11 cellular contexts compared by ENCODE assay signal in the genomic region with DNA sequence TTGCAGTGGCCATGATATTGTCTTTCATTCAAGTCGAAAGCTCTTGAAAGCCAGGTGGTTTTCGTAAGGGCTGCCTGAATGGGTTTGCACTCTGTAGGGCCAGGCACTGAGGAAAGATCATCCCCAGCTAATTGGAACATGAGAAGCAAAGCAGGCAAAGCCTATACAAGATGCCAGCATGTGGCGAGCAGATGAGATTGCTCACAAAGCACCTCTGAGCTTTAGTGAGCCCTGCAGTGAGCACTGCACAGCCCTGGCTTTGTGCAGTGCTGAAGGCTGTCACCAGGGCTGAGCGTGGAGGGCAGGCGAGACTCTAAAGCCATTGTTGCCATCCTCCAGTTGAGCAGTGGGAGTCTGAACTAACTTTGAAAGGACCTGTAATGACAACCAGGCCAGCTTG. TPM values are rescaled to one million over a fixed set of nuclear protein-coding genes. Genes with fewer than 3 reads are reported as not detected.
DNase-seq lines count a peak whose midpoint lies in the region; ATAC-seq, FAIRE-seq and TF ChIP-seq lines count a peak whose summit lies in the region.
"Had no signal": no experiment of that assay in that cellular context is flagged by ENCODE, and none has a peak within 500 bp of the region (broad histone marks: within the 10 kb centered on the region; RNA-seq: fewer than 3 reads in every experiment).

No MANE protein-coding gene starts in this region.

- CTCF ChIA-PET in activated CD8-positive, alpha-beta T cell treated with anti-CD3 and anti-CD28 coated beads for 36 hours (lab: Charles Lee) = interaction anchor here (0.6 to 2.5 kb wide), 11 partner anchors 10 to 529 kb away, joined by 3 to 12 read pairs (median 4); no protein-coding TSS in a partner anchor

- no peaks in the 10 kb centered on the region for H3K4me1 ChIP-seq in colonic mucosa

- no peak overlapping the region for H3K4me3 Mint-ChIP-seq in activated CD8-positive, alpha-beta T cell treated with anti-CD3 and anti-CD28 coated beads for 36 hours
- H3K4me3 Mint-ChIP-seq in nephron = no peak overlapping the region
- H3K4me3 Mint-ChIP-seq: T-helper 2 cell treated with Interferon-gamma antibody and Interleukin-4, amounts not matched to agents 5 μg/mL and 100 μg/mL, for 36 hours had no signal

- peak overlapping the region; percentile 83 for H3K27ac Mint-ChIP-seq in activated CD8-positive, alpha-beta T cell treated with anti-CD3 and anti-CD28 coated beads for 36 hours
- H3K27ac Mint-ChIP-seq in nephron = peak overlapping the region in 2 of 3 experiments; percentile 46 to 78
- H3K27ac Mint-ChIP-seq: T-helper 2 cell treated with Interferon-gamma antibody and Interleukin-4, amounts not matched to agents 5 μg/mL and 100 μg/mL, for 36 hours had no signal

- peaks cover 42% of the 10 kb centered on the region for H3K4me1 Mint-ChIP-seq in activated CD8-positive, alpha-beta T cell treated with anti-CD3 and anti-CD28 coated beads for 36 hours (ENCODE audit: low read depth)
- H3K4me1 Mint-ChIP-seq in nephron = peaks cover 35% of the 10 kb centered on the region

- no peaks in the 10 kb centered on the region for H3K36me3 ChIP-seq in colonic mucosa
- H3K36me3 ChIP-seq: sigmoid colon, thyroid gland had no signal

- no peak for TF ChIP-seq POLR2A in GM12891 (IDR thresholded peaks at IDR 0.05; ENCODE audit: low read depth, low read length)

- POLR2A ChIA-PET in activated CD8-positive, alpha-beta T cell treated with anti-CD3 and anti-CD28 coated beads for 36 hours (lab: Charles Lee) = interaction anchor here (0.7 to 2.9 kb wide), 5 partner anchors 13 to 127 kb away, joined by 3 to 8 read pairs (median 5); no protein-coding TSS in a partner anchor

- peaks cover 21% of the 10 kb centered on the region for H3K36me3 Mint-ChIP-seq in activated CD8-positive, alpha-beta T cell treated with anti-CD3 and anti-CD28 coated beads for 36 hours (ENCODE audit: low read depth)
- H3K36me3 Mint-ChIP-seq in nephron (ENCODE audit: low read depth) = peaks cover 21% of the 10 kb centered on the region

- no peak for TF ChIP-seq CTCF in activated CD8-positive, alpha-beta T cell treated with anti-CD3 and anti-CD28 coated beads for 36 hours (IDR thresholded peaks at IDR 0.05)
- TF ChIP-seq CTCF in nephron (IDR thresholded peaks at IDR 0.05; ENCODE audit: unreplicated experiment in 3 of 3) (no peak), colonic mucosa (IDR thresholded peaks at IDR 0.05) (no peak)

- no peaks in the 10 kb centered on the region for H3K27me3 Mint-ChIP-seq in activated CD8-positive, alpha-beta T cell treated with anti-CD3 and anti-CD28 coated beads for 36 hours
- H3K27me3 Mint-ChIP-seq in nephron (ENCODE audit: low read depth) = no peaks in the 10 kb centered on the region

- H3K4me3 ChIP-seq in colonic mucosa = no peak overlapping the region
- H3K4me3 ChIP-seq: sigmoid colon, thyroid gland had no signal

- peak; percentile 16 for DNase-seq in NCI-H2227 (lab: John Stamatoyannopoulos, UW; ENCODE audit: unreplicated experiment)
- no peak for DNase-seq in NCI-H2227 treated with DMSO at 0.1 percent for 48 hours (lab: John Stamatoyannopoulos, UW)
- DNase-seq in NCI-H1436 treated with DMSO at 0.1 percent for 48 hours (lab: John Stamatoyannopoulos, UW) = peak; percentile 13
- DNase-seq in activated CD8-positive, alpha-beta T cell treated with anti-CD3 and anti-CD28 coated beads for 36 hours = no peak
- no peak for DNase-seq in GM12891 (ENCODE audit: insufficient read length, low spot score)
- no peak for DNase-seq in colonic mucosa
- DNase-seq: sigmoid colon had no signal

- H3K9me3 ChIP-seq in colonic mucosa = no peaks in the 10 kb centered on the region
- H3K9me3 ChIP-seq: sigmoid colon, thyroid gland had no signal

- no peak overlapping the region for H3K9ac ChIP-seq in colonic mucosa (ENCODE audit: low read depth in 2 of 2, low read length in 2 of 2)

- intact Hi-C loops in activated CD8-positive, alpha-beta T cell treated with anti-CD3 and anti-CD28 coated beads for 36 hours (cut with micrococcal nuclease) = no loop called here
- intact Hi-C loops in colonic mucosa (cut with DNase I) = no loop called here

- peak; percentile 66 for ATAC-seq in activated CD8-positive, alpha-beta T cell treated with anti-CD3 and anti-CD28 coated beads for 36 hours
- no peak for ATAC-seq in HG03135 (IDR thresholded peaks at IDR 0.05; ENCODE audit: unreplicated experiment)

- H3K9me3 Mint-ChIP-seq in activated CD8-positive, alpha-beta T cell treated with anti-CD3 and anti-CD28 coated beads for 36 hours = no peaks in the 10 kb centered on the region
- peaks cover 9% of the 10 kb centered on the region for H3K9me3 Mint-ChIP-seq in nephron

- no peak overlapping the region for H3K27ac ChIP-seq in colonic mucosa
- H3K27ac ChIP-seq: sigmoid colon, thyroid gland had no signal

- H3K27me3 ChIP-seq in colonic mucosa = no peaks in the 10 kb centered on the region
- H3K27me3 ChIP-seq: sigmoid colon, thyroid gland had no signal

- no peak for FAIRE-seq in GM12891 (lab: Jason Lieb, UNC)

TF ChIP-seq in GM12891, 5 proteins besides CTCF, POLR2A, EP300 and RAD21:
- no peak for TF ChIP-seq PAX5 (IDR thresholded peaks at IDR 0.05; ENCODE audit: insufficient read depth, low read length, severe bottlenecking)
- no peak for TF ChIP-seq SPI1 (IDR thresholded peaks at IDR 0.05; ENCODE audit: low read depth, low read length)
- no peak for TF ChIP-seq TAF1 (IDR thresholded peaks at IDR 0.05; ENCODE audit: low read depth, low read length)
- TF ChIP-seq POU2F2 (IDR thresholded peaks at IDR 0.05; ENCODE audit: low read depth, low read length) = no peak
- no peak for TF ChIP-seq POLR2AphosphoS5 (IDR thresholded peaks at IDR 0.05; ENCODE audit: low read depth, low read length)

RNA-seq across cellular contexts. Expression of a gene that starts 53.8 kb away (rescaled TPM):
- 10 to 100 TPM; 50.3 to 50.7 TPM for total RNA-seq in activated CD8-positive, alpha-beta T cell treated with anti-CD3 and anti-CD28 coated beads for 36 hours
- 34.6 TPM for polyA plus RNA-seq in GM12891 (2012; ENCODE audit: low read depth, missing spikeins)
- 100 to 1,000 TPM; 121 to 213 TPM for total RNA-seq in colonic mucosa

Comparison
In these comparisons a context has a peak if more than half of its experiments do, and no peak if none do; other contexts are left out.
1. DNase-seq: peak in NCI-H2227 (single experiment) and NCI-H1436 treated with DMSO at 0.1 percent for 48 hours (single experiment); none in NCI-H2227 treated with DMSO at 0.1 percent for 48 hours (single experiment), activated CD8-positive, alpha-beta T cell treated with anti-CD3 and anti-CD28 coated beads for 36 hours (single experiment), GM12891 (single experiment) and colonic mucosa (single experiment).